31 cellular contexts compared by ENCODE assay signal in the genomic region with DNA sequence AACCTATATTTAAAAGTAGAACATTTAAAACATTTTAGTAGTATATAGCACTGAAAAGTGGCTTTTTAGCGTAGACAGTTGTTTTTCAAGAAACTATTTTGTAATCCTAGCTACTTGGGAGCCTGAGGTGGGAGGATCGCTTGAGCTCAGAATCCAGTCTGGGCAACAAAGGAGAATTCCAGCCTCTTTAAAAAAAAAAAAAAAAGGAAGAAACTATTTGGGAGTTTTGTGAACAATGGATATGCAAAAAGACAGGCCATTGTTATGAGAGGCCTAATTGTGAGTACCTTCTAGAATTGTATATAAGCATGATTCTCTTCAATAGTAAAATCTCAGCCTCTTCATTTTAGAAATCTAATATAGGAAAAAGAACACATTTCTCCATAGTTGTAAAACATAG. TPM values are rescaled to one million over a fixed set of nuclear protein-coding genes. Genes with fewer than 3 reads are reported as not detected.
"Had no signal": no experiment of that assay in that cellular context is flagged by ENCODE, and none has a peak within 500 bp of the region (broad histone marks: within the 10 kb centered on the region; RNA-seq: fewer than 3 reads in every experiment).

No MANE protein-coding gene starts in this region.

- H3K36me3 Mint-ChIP-seq: natural killer cell treated with Interleukin-12 subunit alpha and Interleukin-12 subunit beta and Interleukin-15 and Interleukin-18, amount 100 ng/mL, for 72 hours had no signal

- H3K4me3 ChIP-seq: colonic mucosa, esophagus squamous epithelium, gastrocnemius medialis, heart left ventricle, hepatocyte, lower lobe of right lung, smooth muscle cell, stomach, thyroid gland, vagina had no signal

- ATAC-seq: gastrocnemius medialis; heart left ventricle; left ventricle myocardium superior; lower lobe of right lung; natural killer cell treated with Interleukin-12 subunit alpha and Interleukin-12 subunit beta and Interleukin-15 and Interleukin-18, amount 100 ng/mL, for 72 hours; sciatic nerve had no signal

- H3K4me1 ChIP-seq: colonic mucosa, parathyroid adenoma had no signal

- DNase-seq: colonic mucosa; effector memory CD4-positive, alpha-beta T cell; erythroblast; esophagus squamous epithelium; foreskin fibroblast; gastrocnemius medialis; heart left ventricle; immature natural killer cell; left ventricle myocardium superior; lower lobe of right lung; naive B cell; stimulated activated CD4-positive, alpha-beta T cell treated with anti-CD3 and anti-CD28 coated beads, Interleukin-12 subunit alpha, Interleukin-12 subunit beta, amount 100 ng/mL, for 4 hours; stimulated activated CD4-positive, alpha-beta T cell treated with anti-CD3 and anti-CD28 coated beads, Interleukin-1b, Interleukin-23, amount 100 ng/mL, for 48 hours; stimulated activated CD4-positive, alpha-beta T cell treated with anti-CD3 and anti-CD28 coated beads, Interleukin-4, amount 100 ng/mL, for 1 hour; stimulated activated CD8-positive, alpha-beta memory T cell treated with anti-CD3 and anti-CD28 coated beads, Interleukin-4, amount 100 ng/mL, for 48 hours; stimulated activated naive CD4-positive, alpha-beta T cell treated with Interleukin-2 at 50 U/mL for 16 hours; stomach; thyroid gland had no signal

- H3K79me2 ChIP-seq: hepatocyte, parathyroid adenoma had no signal

- H3K27me3 Mint-ChIP-seq: dendritic cell treated with granulocyte-macrophage colony-stimulating factor and Interleukin-4, amounts not matched to agents 40 ng/mL and 50 ng/mL, for 4 days; naive B cell; natural killer cell treated with Interleukin-12 subunit alpha and Interleukin-12 subunit beta and Interleukin-15 and Interleukin-18, amount 100 ng/mL, for 72 hours; progenitor cell of endocrine pancreas had no signal

- H3K36me3 ChIP-seq: colonic mucosa, neutrophil, thyroid gland, vagina had no signal

- H3K9me3 Mint-ChIP-seq: dendritic cell treated with granulocyte-macrophage colony-stimulating factor and Interleukin-4, amounts not matched to agents 40 ng/mL and 50 ng/mL, for 4 days; immature natural killer cell; natural killer cell treated with Interleukin-12 subunit alpha and Interleukin-12 subunit beta and Interleukin-15 and Interleukin-18, amount 100 ng/mL, for 72 hours; neural crest cell had no signal

- H3K9me3 ChIP-seq: colonic mucosa, esophagus squamous epithelium, gastrocnemius medialis, heart left ventricle, lower lobe of right lung, neutrophil, stomach, thyroid gland, vagina had no signal

- H3K27ac ChIP-seq: colonic mucosa, esophagus squamous epithelium, gastrocnemius medialis, heart left ventricle, hepatocyte, lower lobe of right lung, neutrophil, parathyroid adenoma, stomach, thyroid gland, vagina had no signal

- H3K4me3 Mint-ChIP-seq: dendritic cell treated with granulocyte-macrophage colony-stimulating factor and Interleukin-4, amounts not matched to agents 40 ng/mL and 50 ng/mL, for 4 days; immature natural killer cell; naive B cell; natural killer cell treated with Interleukin-12 subunit alpha and Interleukin-12 subunit beta and Interleukin-15 and Interleukin-18, amount 100 ng/mL, for 72 hours; neural crest cell had no signal

- H3K4me2 ChIP-seq: hepatocyte, smooth muscle cell had no signal

- H2AFZ ChIP-seq: hepatocyte, parathyroid adenoma had no signal

- H3K27ac Mint-ChIP-seq: dendritic cell treated with granulocyte-macrophage colony-stimulating factor and Interleukin-4, amounts not matched to agents 40 ng/mL and 50 ng/mL, for 4 days; immature natural killer cell; naive B cell had no signal

- H3K9ac ChIP-seq: parathyroid adenoma had no signal

- H3K4me1 Mint-ChIP-seq: immature natural killer cell, naive B cell, neural crest cell had no signal

- H3K27me3 ChIP-seq: colonic mucosa, esophagus squamous epithelium, gastrocnemius medialis, heart left ventricle, hepatocyte, neutrophil, stomach, thyroid gland, vagina had no signal

RNA-seq across cellular contexts. Expression of a gene that starts 17.6 kb away (rescaled TPM):
- total RNA-seq: chondrocyte, gastrocnemius medialis, hepatocyte, neural crest cell, progenitor cell of endocrine pancreas, smooth muscle cell, ureter, vagina had no signal
- polyA plus RNA-seq: keratinocyte had no signal

RNA-seq across cellular contexts. Expression of a gene that starts 34.5 kb away (rescaled TPM):
- total RNA-seq: chondrocyte, hepatocyte, neural crest cell, progenitor cell of endocrine pancreas, smooth muscle cell had no signal
- polyA plus RNA-seq: hepatocyte, smooth muscle cell had no signal

RNA-seq across cellular contexts. Expression of a gene that starts 42.0 kb away (rescaled TPM):
- total RNA-seq: neural crest cell, progenitor cell of endocrine pancreas, smooth muscle cell had no signal
